8 cellular contexts compared by ENCODE assay signal in the genomic region with DNA sequence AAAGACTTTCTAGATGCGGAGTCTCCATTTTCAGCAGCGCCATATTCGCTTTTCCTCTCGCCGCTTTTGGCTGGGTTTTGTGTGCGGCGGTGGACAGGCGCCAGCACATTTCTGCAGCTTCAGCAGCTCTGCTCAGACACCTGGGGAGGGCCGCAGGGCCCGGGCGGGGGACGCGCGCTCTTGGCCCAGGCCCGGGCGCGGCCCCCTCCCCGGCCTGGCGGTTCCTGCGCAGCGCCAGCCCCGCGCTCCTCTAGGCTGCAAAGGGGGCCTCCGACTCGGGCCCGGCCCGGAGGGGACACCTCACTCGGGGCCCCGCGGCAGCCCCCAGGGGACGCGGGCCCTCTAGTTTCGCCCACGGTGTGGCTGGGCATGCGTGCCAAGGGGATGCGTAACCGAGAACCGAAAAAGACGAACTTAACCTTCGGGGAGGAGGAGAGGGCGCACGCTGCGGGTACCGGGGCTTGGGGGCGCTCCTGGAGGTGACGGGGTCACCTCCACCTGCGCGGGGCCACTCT. TPM values are rescaled to one million over a fixed set of nuclear protein-coding genes. Genes with fewer than 3 reads are reported as not detected.
A peak's percentile ranks its signal among the peaks of the same experiment; 100 is the strongest.
DNase-seq lines count a peak whose midpoint lies in the region; ATAC-seq, FAIRE-seq and TF ChIP-seq lines count a peak whose summit lies in the region.

No MANE protein-coding gene starts in this region.

- H3K79me2 ChIP-seq in DND-41 (ENCODE audit: insufficient read depth, low read length) (no peaks in the 10 kb centered on the region), neural progenitor cell (ENCODE audit: low read depth) (no peaks in the 10 kb centered on the region)

- H3K4me1 Mint-ChIP-seq in activated T-helper 17 cell treated with anti-CD3 and anti-CD28 coated beads, Interleukin-2, amount 50 U/mL, for 72 hours = peaks cover 12% of the 10 kb centered on the region
- H3K4me1 Mint-ChIP-seq in neural progenitor cell = peaks cover 6% of the 10 kb centered on the region

- no peaks in the 10 kb centered on the region for H3K27me3 Mint-ChIP-seq in activated T-helper 17 cell treated with anti-CD3 and anti-CD28 coated beads, Interleukin-2, amount 50 U/mL, for 72 hours
- H3K27me3 Mint-ChIP-seq in neural progenitor cell (ENCODE audit: insufficient read depth, low read depth) = peaks cover 36% of the 10 kb centered on the region

- ATAC-seq in DND-41 (ENCODE audit: insufficient read depth, low read depth) = no peak
- ATAC-seq in GM21526 (IDR thresholded peaks at IDR 0.05; ENCODE audit: low FRiP score, unreplicated experiment) = peak; percentile 60
- ATAC-seq in activated T-helper 17 cell treated with anti-CD3 and anti-CD28 coated beads, Interleukin-2, amount 50 U/mL, for 72 hours (replicated peaks) = peak; percentile 77
- peak; percentile 23 for ATAC-seq in thoracic aorta (ENCODE audit: insufficient number of reproducible peaks, low FRiP score, low read depth)

- H3K9ac ChIP-seq in DND-41 (ENCODE audit: low read depth, low read length) (no peak overlapping the region), neural progenitor cell (no peak overlapping the region)

- FAIRE-seq in H54 (lab: Jason Lieb, UNC) = no peak

- peaks cover 17% of the 10 kb centered on the region for H3F3A ChIP-seq in neural progenitor cell (ENCODE audit: low read depth)

- H3K9me3 ChIP-seq in DND-41 (ENCODE audit: insufficient read depth, low read length, severe bottlenecking) (no peaks in the 10 kb centered on the region), neural progenitor cell (ENCODE audit: low read depth) (no peaks in the 10 kb centered on the region), thoracic aorta (no peaks in the 10 kb centered on the region)

- peaks cover 7% of the 10 kb centered on the region for H3K4me1 ChIP-seq in DND-41 (ENCODE audit: insufficient read depth, low read length)
- H3K4me1 ChIP-seq in neural progenitor cell = no peaks in the 10 kb centered on the region
- no peaks in the 10 kb centered on the region for H3K4me1 ChIP-seq in thoracic aorta (ENCODE audit: control insufficient read depth in 1 of 2, low read depth in 2 of 2)

- H3K27ac Mint-ChIP-seq in activated T-helper 17 cell treated with anti-CD3 and anti-CD28 coated beads, Interleukin-2, amount 50 U/mL, for 72 hours = peak overlapping the region; percentile 99
- H3K27ac Mint-ChIP-seq in neural progenitor cell = peak overlapping the region; percentile 85

- TF ChIP-seq POLR2A in H54 (IDR thresholded peaks at IDR 0.05; ENCODE audit: low read depth, low read length) = no peak

- H4K20me1 ChIP-seq in DND-41 (ENCODE audit: insufficient read depth, low read length) (no peaks in the 10 kb centered on the region), neural progenitor cell (ENCODE audit: low read depth) (peaks cover 5% of the 10 kb centered on the region)

- H3K4me2 ChIP-seq in DND-41 (ENCODE audit: insufficient read depth, low read length) (peak overlapping the region; percentile 59), neural progenitor cell (peak overlapping the region; percentile 79)

- H2AFZ ChIP-seq in DND-41 (ENCODE audit: low read depth, low read length) = no peak overlapping the region
- peak overlapping the region; percentile 94 for H2AFZ ChIP-seq in neural progenitor cell (replicated peaks)

- peak overlapping the region; percentile 92 for H3K4me3 Mint-ChIP-seq in activated T-helper 17 cell treated with anti-CD3 and anti-CD28 coated beads, Interleukin-2, amount 50 U/mL, for 72 hours
- H3K4me3 Mint-ChIP-seq in neural progenitor cell = peak overlapping the region; percentile 89

- DNase-seq in DND-41 = no peak
- peak; percentile 20 for DNase-seq in M059J (ENCODE audit: low read depth)
- peak; percentile 16 for DNase-seq in fibroblast of villous mesenchyme (ENCODE audit: low read depth)
- DNase-seq in neural progenitor cell (ENCODE audit: low spot score) = peak; percentile 57
- no peak for DNase-seq in thoracic aorta (ENCODE audit: low spot score)
- no peak for DNase-seq in H54 (ENCODE audit: insufficient read length, low spot score)

- TF ChIP-seq CTCF in DND-41 (IDR thresholded peaks at IDR 0.05; ENCODE audit: borderline replicate concordance, extremely low read depth, low read length, poor library complexity, severe bottlenecking) (no peak), fibroblast of villous mesenchyme (IDR thresholded peaks at IDR 0.05; ENCODE audit: insufficient read depth, low read depth, low read length) (no peak), neural progenitor cell (IDR thresholded peaks at IDR 0.05) (no peak), thoracic aorta (IDR thresholded peaks at IDR 0.05) (no peak)

- H3K27me3 ChIP-seq in DND-41 (ENCODE audit: insufficient read depth, low read length, poor library complexity) (peaks cover 25% of the 10 kb centered on the region), neural progenitor cell (peaks cover 86% of the 10 kb centered on the region), thoracic aorta (replicated peaks; ENCODE audit: insufficient read depth) (no peaks in the 10 kb centered on the region)

- H3K9me3 Mint-ChIP-seq in activated T-helper 17 cell treated with anti-CD3 and anti-CD28 coated beads, Interleukin-2, amount 50 U/mL, for 72 hours = no peaks in the 10 kb centered on the region
- H3K9me3 Mint-ChIP-seq in neural progenitor cell = no peaks in the 10 kb centered on the region

- H3K27ac ChIP-seq in DND-41 (ENCODE audit: low read length) (no peak overlapping the region), neural progenitor cell (no peak overlapping the region), thoracic aorta (peak overlapping the region; percentile 97 to 98)

- H3K4me3 ChIP-seq in DND-41 (ENCODE audit: low read depth in 1 of 2, low read length in 2 of 2) (peak overlapping the region in 1 of 2 experiments; percentile 38; a peak in 2 of 4 replicates), fibroblast of villous mesenchyme (ENCODE audit: low read depth, low read length) (peak overlapping the region; percentile 56), neural progenitor cell (peak overlapping the region; percentile 60), thoracic aorta (peak overlapping the region; percentile 77)

- H3K36me3 ChIP-seq in DND-41 (ENCODE audit: insufficient read depth, low read length) (no peaks in the 10 kb centered on the region), neural progenitor cell (no peaks in the 10 kb centered on the region), thoracic aorta (no peaks in the 10 kb centered on the region)

- H3K36me3 Mint-ChIP-seq in activated T-helper 17 cell treated with anti-CD3 and anti-CD28 coated beads, Interleukin-2, amount 50 U/mL, for 72 hours (ENCODE audit: low read depth) = peaks cover 36% of the 10 kb centered on the region
- H3K36me3 Mint-ChIP-seq in neural progenitor cell = no peaks in the 10 kb centered on the region

RNA-seq across cellular contexts. Expression of a gene that starts 34.5 kb away (rescaled TPM):
- total RNA-seq in M059J (2014; rRNA removed; shearing (Covaris generic)) = 0.17 TPM in 1 of 2 replicates, not detected in the other
- not detected for total RNA-seq in activated T-helper 17 cell treated with anti-CD3 and anti-CD28 coated beads, Interleukin-2, amount 50 U/mL, for 72 hours
- not detected in 2 replicates for total RNA-seq in fibroblast of villous mesenchyme
- total RNA-seq in neural progenitor cell (ENCODE audit: low replicate concordance) = not detected in 2 replicates
- total RNA-seq in thoracic aorta = not detected

Comparison
In these comparisons a context has a peak if more than half of its experiments do, and no peak if none do; other contexts are left out.
1. DNase-seq: peak in M059J (single experiment), fibroblast of villous mesenchyme (single experiment) and neural progenitor cell (single experiment); none in DND-41 (single experiment), thoracic aorta (single experiment) and H54 (single experiment).
2. H3K27ac ChIP-seq: peak in thoracic aorta (2 of 2); none in DND-41 (single experiment) and neural progenitor cell (single experiment).